ENCODE assay signal across 30 cellular contexts in the genomic region with DNA sequence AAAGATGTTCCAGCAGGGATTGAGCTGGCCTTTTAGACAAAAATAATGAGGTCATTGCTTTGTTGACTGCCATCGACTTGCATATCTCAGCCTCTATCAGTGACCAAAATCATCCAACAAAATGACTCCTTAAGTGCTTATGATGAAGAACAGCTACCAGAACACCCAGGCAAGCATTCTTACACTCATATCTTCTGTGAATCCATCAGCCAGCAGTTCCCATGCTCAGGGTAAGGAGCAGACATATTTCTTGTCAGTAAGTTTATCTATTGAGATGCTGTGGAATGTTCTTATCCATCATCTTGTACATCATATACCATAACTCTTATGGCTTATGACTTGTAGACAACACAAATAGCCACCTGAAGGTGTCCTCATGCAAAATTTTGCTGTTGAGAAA.
"Had no signal": no experiment of that assay in that cellular context is flagged by ENCODE, and none has a peak within 500 bp of the region (broad histone marks: within the 10 kb centered on the region; RNA-seq: fewer than 3 reads in every experiment).

No MANE protein-coding gene starts in this region.

- H3K36me3 ChIP-seq: adrenal gland, ascending aorta, cardiac muscle cell had no signal

- H3K27me3 ChIP-seq: ascending aorta, cardiac muscle cell had no signal

- H3K27ac ChIP-seq: adrenal gland, ascending aorta, cardiac muscle cell, VCaP had no signal

- H3K9me3 ChIP-seq: adrenal gland, ascending aorta had no signal

- H3K4me3 ChIP-seq: adrenal gland, ascending aorta, cardiac muscle cell had no signal

- H3K4me1 ChIP-seq: adrenal gland, ascending aorta had no signal

- DNase-seq: activated B cell treated with CpG ODN at 0.5 μM for 24 hours; activated CD4-positive, alpha-beta memory T cell treated with anti-CD3 and anti-CD28 coated beads for 36 hours; activated CD4-positive, alpha-beta T cell treated with anti-CD3 and anti-CD28 coated beads for 4 hours; activated CD4-positive, alpha-beta T cell treated with anti-CD3 and anti-CD28 coated beads, Interleukin-2, amount 10 ng/mL, durations not matched to agents 24 days and 14 days; activated CD4-positive, alpha-beta T cell treated with anti-CD3 and anti-CD28 coated beads, Interleukin-2, amount 50 U/mL, for 1 hour; activated CD4-positive, alpha-beta T cell treated with anti-CD3 and anti-CD28 coated beads, Interleukin-2, amount 50 U/mL, for 4 hours; activated CD4-positive, CD25-positive, alpha-beta regulatory T cell treated with anti-CD3 and anti-CD28 coated beads, Interleukin-2, amount 50 U/mL, for 72 hours; activated CD8-positive, alpha-beta memory T cell treated with anti-CD3 and anti-CD28 coated beads, Interleukin-2, amount 50 U/mL, for 4 hours; activated CD8-positive, alpha-beta T cell treated with anti-CD3 and anti-CD28 coated beads for 36 hours; activated effector memory CD4-positive, alpha-beta T cell treated with anti-CD3 and anti-CD28 coated beads, Interleukin-2, amount 50 U/mL, for 16 hours; activated gamma-delta T cell treated with Interleukin-2 at 50 U/mL for 16 hours; activated naive CD4-positive, alpha-beta T cell; activated naive CD4-positive, alpha-beta T cell treated with anti-CD3 and anti-CD28 coated beads for 36 hours; activated naive CD4-positive, alpha-beta T cell treated with anti-CD3 and anti-CD28 coated beads, Interleukin-2, amount 50 U/mL, for 16 hours; activated naive CD8-positive, alpha-beta T cell treated with anti-CD3 and anti-CD28 coated beads for 36 hours; activated T-cell treated with anti-CD3 and anti-CD28 coated beads for 4 hours; activated T-cell treated with anti-CD3 and anti-CD28 coated beads, Interleukin-2, amount 50 U/mL, for 1 hour; activated T-cell treated with anti-CD3 and anti-CD28 coated beads, Interleukin-2, amount 50 U/mL, for 4 hours; activated T-cell treated with anti-CD3 and anti-CD28 coated beads, Interleukin-2, amount 50 U/mL, for 72 hours; adrenal gland; amygdala; anterior cingulate cortex; caudate nucleus; cerebellar nuclear complex; T-helper 1 cell; T-helper 2 cell; T-helper 9 cell had no signal
